In the genomic region with DNA sequence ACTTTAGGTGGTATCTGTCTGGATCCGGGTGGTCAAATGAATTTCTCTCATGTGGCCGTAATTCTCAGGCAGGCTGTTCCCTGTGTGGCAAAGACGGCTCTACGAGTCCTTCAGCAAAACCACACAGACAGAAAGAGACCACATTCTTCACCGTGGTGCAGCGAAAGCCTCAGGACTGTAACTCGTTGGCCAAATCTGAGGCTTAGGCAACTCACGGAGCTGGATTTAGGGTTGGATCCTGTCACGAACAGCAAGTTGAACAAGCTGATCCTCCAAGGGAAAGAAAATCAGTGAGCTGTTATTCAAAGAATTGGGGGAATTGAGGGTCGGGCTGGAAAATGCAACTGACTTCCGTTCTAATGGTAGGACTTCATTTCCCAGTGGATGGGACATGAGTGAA, we compare ENCODE assay signal across 15 cellular contexts.
"Had no signal": no experiment of that assay in that cellular context is flagged by ENCODE, and none has a peak within 500 bp of the region (broad histone marks: within the 10 kb centered on the region; RNA-seq: fewer than 3 reads in every experiment).

No MANE protein-coding gene starts in this region.

- H3K9me3 ChIP-seq: ascending aorta, right atrium auricular region, suprapubic skin had no signal

- H3K36me3 ChIP-seq: ascending aorta, cardiac muscle cell, right atrium auricular region, suprapubic skin had no signal

- H3K4me3 Mint-ChIP-seq: activated CD4-positive, alpha-beta memory T cell treated with anti-CD3 and anti-CD28 coated beads for 36 hours; activated naive CD8-positive, alpha-beta T cell treated with anti-CD3 and anti-CD28 coated beads for 36 hours; activated T-cell treated with anti-CD3 and anti-CD28 coated beads, Interleukin-2, amount 50 U/mL, for 4 hours; stimulated activated naive B cell treated with anti-CD40 and anti-IgM and Interleukin-4, amounts not matched to agents 10 μg/mL and 1 μg/mL and 100 μg/mL, for 72 hours had no signal

- H3K27ac Mint-ChIP-seq: activated CD4-positive, alpha-beta memory T cell treated with anti-CD3 and anti-CD28 coated beads for 36 hours; activated naive CD8-positive, alpha-beta T cell treated with anti-CD3 and anti-CD28 coated beads for 36 hours; stimulated activated naive B cell treated with anti-CD40 and anti-IgM and Interleukin-4, amounts not matched to agents 10 μg/mL and 1 μg/mL and 100 μg/mL, for 72 hours had no signal

- H3K4me3 ChIP-seq: cardiac muscle cell, right atrium auricular region, suprapubic skin had no signal

- H3K27ac ChIP-seq: ascending aorta, cardiac muscle cell, right atrium auricular region, suprapubic skin had no signal

- H3K9me3 Mint-ChIP-seq: activated CD4-positive, alpha-beta memory T cell treated with anti-CD3 and anti-CD28 coated beads for 36 hours; activated naive CD8-positive, alpha-beta T cell treated with anti-CD3 and anti-CD28 coated beads for 36 hours; activated T-cell treated with anti-CD3 and anti-CD28 coated beads, Interleukin-2, amount 50 U/mL, for 4 hours; stimulated activated naive B cell treated with anti-CD40 and anti-IgM and Interleukin-4, amounts not matched to agents 10 μg/mL and 1 μg/mL and 100 μg/mL, for 72 hours had no signal

- H3K4me1 ChIP-seq: ascending aorta, right atrium auricular region had no signal

- H3K27me3 ChIP-seq: ascending aorta, cardiac muscle cell, right atrium auricular region had no signal

- H3K4me1 Mint-ChIP-seq: stimulated activated naive B cell treated with anti-CD40 and anti-IgM and Interleukin-4, amounts not matched to agents 10 μg/mL and 1 μg/mL and 100 μg/mL, for 72 hours had no signal

- DNase-seq: activated CD4-positive, alpha-beta memory T cell treated with anti-CD3 and anti-CD28 coated beads for 36 hours; activated CD4-positive, alpha-beta T cell treated with anti-CD3 and anti-CD28 coated beads for 1 hour; activated gamma-delta T cell treated with Interleukin-2 at 50 U/mL for 16 hours; activated naive CD8-positive, alpha-beta T cell treated with anti-CD3 and anti-CD28 coated beads for 36 hours; activated T-cell treated with anti-CD3 and anti-CD28 coated beads, Interleukin-2, amount 50 U/mL, for 4 hours; effector CD4-positive, alpha-beta T cell; hypothalamus; kidney glomerular epithelial cell; stimulated activated CD4-positive, alpha-beta T cell treated with anti-CD3 and anti-CD28 coated beads, Interleukin-2, amount 100 ng/mL, for 24 hours; stimulated activated naive B cell treated with anti-CD40 and anti-IgM and Interleukin-4, amounts not matched to agents 10 μg/mL and 1 μg/mL and 100 μg/mL, for 72 hours; SW 1271 had no signal

- ATAC-seq: activated T-cell treated with anti-CD3 and anti-CD28 coated beads, Interleukin-2, amount 50 U/mL, for 4 hours; stimulated activated naive B cell treated with anti-CD40 and anti-IgM and Interleukin-4, amounts not matched to agents 10 μg/mL and 1 μg/mL and 100 μg/mL, for 72 hours had no signal

- H3K36me3 Mint-ChIP-seq: activated CD4-positive, alpha-beta memory T cell treated with anti-CD3 and anti-CD28 coated beads for 36 hours; activated naive CD8-positive, alpha-beta T cell treated with anti-CD3 and anti-CD28 coated beads for 36 hours; stimulated activated naive B cell treated with anti-CD40 and anti-IgM and Interleukin-4, amounts not matched to agents 10 μg/mL and 1 μg/mL and 100 μg/mL, for 72 hours had no signal
